In the genomic region with DNA sequence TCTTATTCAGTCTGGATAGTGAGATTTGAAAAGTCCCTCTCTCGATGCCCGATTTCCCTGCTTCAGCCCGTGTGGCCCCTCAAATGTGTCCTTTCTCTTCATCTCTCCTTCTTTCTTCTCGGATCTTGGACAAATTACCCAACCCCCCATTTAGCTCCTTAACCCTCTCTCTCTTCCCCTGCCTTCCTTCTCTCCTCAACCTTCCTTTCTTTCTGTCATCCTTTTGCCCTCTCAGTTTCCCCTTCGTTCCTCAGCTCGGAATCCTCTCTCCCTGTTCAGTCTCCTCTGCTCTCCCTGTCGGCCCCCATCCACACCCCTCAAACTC, we compare ENCODE assay signal across 1 cellular context.
A peak's percentile ranks its signal among the peaks of the same experiment; 100 is the strongest.
TF ChIP-seq lines count a peak whose summit lies in the region.

No MANE protein-coding gene starts in this region.

TF ChIP-seq in K562, 482 proteins besides CTCF, POLR2A, EP300 and RAD21 (continued from another document):
- TF ChIP-seq, protein P1, sequence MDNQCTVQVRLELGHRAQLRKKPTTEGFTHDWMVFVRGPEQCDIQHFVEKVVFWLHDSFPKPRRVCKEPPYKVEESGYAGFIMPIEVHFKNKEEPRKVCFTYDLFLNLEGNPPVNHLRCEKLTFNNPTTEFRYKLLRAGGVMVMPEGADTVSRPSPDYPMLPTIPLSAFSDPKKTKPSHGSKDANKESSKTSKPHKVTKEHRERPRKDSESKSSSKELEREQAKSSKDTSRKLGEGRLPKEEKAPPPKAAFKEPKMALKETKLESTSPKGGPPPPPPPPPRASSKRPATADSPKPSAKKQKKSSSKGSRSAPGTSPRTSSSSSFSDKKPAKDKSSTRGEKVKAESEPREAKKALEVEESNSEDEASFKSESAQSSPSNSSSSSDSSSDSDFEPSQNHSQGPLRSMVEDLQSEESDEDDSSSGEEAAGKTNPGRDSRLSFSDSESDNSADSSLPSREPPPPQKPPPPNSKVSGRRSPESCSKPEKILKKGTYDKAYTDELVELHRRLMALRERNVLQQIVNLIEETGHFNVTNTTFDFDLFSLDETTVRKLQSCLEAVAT (IDR thresholded peaks at IDR 0.05) = peak; percentile 72 to 90
- TF ChIP-seq, protein P2, sequence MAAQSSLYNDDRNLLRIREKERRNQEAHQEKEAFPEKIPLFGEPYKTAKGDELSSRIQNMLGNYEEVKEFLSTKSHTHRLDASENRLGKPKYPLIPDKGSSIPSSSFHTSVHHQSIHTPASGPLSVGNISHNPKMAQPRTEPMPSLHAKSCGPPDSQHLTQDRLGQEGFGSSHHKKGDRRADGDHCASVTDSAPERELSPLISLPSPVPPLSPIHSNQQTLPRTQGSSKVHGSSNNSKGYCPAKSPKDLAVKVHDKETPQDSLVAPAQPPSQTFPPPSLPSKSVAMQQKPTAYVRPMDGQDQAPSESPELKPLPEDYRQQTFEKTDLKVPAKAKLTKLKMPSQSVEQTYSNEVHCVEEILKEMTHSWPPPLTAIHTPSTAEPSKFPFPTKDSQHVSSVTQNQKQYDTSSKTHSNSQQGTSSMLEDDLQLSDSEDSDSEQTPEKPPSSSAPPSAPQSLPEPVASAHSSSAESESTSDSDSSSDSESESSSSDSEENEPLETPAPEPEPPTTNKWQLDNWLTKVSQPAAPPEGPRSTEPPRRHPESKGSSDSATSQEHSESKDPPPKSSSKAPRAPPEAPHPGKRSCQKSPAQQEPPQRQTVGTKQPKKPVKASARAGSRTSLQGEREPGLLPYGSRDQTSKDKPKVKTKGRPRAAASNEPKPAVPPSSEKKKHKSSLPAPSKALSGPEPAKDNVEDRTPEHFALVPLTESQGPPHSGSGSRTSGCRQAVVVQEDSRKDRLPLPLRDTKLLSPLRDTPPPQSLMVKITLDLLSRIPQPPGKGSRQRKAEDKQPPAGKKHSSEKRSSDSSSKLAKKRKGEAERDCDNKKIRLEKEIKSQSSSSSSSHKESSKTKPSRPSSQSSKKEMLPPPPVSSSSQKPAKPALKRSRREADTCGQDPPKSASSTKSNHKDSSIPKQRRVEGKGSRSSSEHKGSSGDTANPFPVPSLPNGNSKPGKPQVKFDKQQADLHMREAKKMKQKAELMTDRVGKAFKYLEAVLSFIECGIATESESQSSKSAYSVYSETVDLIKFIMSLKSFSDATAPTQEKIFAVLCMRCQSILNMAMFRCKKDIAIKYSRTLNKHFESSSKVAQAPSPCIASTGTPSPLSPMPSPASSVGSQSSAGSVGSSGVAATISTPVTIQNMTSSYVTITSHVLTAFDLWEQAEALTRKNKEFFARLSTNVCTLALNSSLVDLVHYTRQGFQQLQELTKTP (IDR thresholded peaks at IDR 0.05; ENCODE audit: low read depth in 1 of 2, partially characterized antibody in 2 of 2) = peak in 1 of 2 experiments; percentile 8
- TF ChIP-seq NFRKB (IDR thresholded peaks at IDR 0.05; ENCODE audit: low read depth) (peak; percentile 98), THRAP3 (IDR thresholded peaks at IDR 0.05; ENCODE audit: borderline replicate concordance) (peak; percentile 68; the same call in 1 of the 2 replicates), ZNF280A (IDR thresholded peaks at IDR 0.05; ENCODE audit: low read depth, partially characterized antibody) (peak; percentile 55), SMARCA5 (IDR thresholded peaks at IDR 0.05) (peak; percentile 87), YBX1 (IDR thresholded peaks at IDR 0.05) (peak; percentile 56; the same call in 1 of the 2 replicates), ZNF668 (CRISPR knock-in tag; IDR thresholded peaks at IDR 0.05) (no peak), LARP7 (IDR thresholded peaks at IDR 0.05) (peak; percentile 88), IRF2 (CRISPR knock-in tag; IDR thresholded peaks at IDR 0.05) (no peak), ELF4 (CRISPR knock-in tag; IDR thresholded peaks at IDR 0.05) (peak; percentile 90), TRIM28 (IDR thresholded peaks at IDR 0.05) (0 out of 2 replicates have a peak, but pooled peaks have one; percentile 14), PURB (CRISPR knock-in tag; IDR thresholded peaks at IDR 0.05; ENCODE audit: low read depth) (no peak), CREB5 (CRISPR knock-in tag; IDR thresholded peaks at IDR 0.05) (no peak), ZNF316 (IDR thresholded peaks at IDR 0.05) (peak; percentile 10; the same call in 1 of the 2 replicates), POLR2B (IDR thresholded peaks at IDR 0.05; ENCODE audit: low read depth, partially characterized antibody) (peak; percentile 55), MCM7 (IDR thresholded peaks at IDR 0.05) (peak; percentile 3 to 5; a peak in 1 of 4 replicates), NCOA4 (IDR thresholded peaks at IDR 0.05; ENCODE audit: partially characterized antibody) (no peak), TRIM25 (IDR thresholded peaks at IDR 0.05; ENCODE audit: borderline replicate concordance) (peak; percentile 94), THRB (CRISPR knock-in tag; conservative IDR thresholded peaks at IDR 0.05) (peak; percentile 61; the same call in 1 of the 2 replicates), ARHGAP35 (IDR thresholded peaks at IDR 0.05; ENCODE audit: partially characterized antibody) (peak; percentile 10), JUN (IDR thresholded peaks at IDR 0.05; ENCODE audit: borderline replicate concordance, low read depth, low read length) (no peak), JUN (CRISPR knock-in tag; IDR thresholded peaks at IDR 0.05; ENCODE audit: borderline replicate concordance) (no peak), ZNF766 (CRISPR knock-in tag; conservative IDR thresholded peaks at IDR 0.05) (peak; percentile 65; the same call in 1 of the 2 replicates), PHTF2 (CRISPR knock-in tag; IDR thresholded peaks at IDR 0.05) (0 out of 2 replicates have a peak, but pooled peaks have one; percentile 42), PHB2 (IDR thresholded peaks at IDR 0.05; ENCODE audit: low read depth) (peak; percentile 74), DPF2 (IDR thresholded peaks at IDR 0.05) (0 out of 2 replicates have a peak, but pooled peaks have one; percentile 14), TAL1 (IDR thresholded peaks at IDR 0.05) (no peak; the same call in 1 of the 2 replicates), KAT7 (CRISPR knock-in tag; IDR thresholded peaks at IDR 0.05; ENCODE audit: borderline replicate concordance) (no peak), ZNF384 (IDR thresholded peaks at IDR 0.05; ENCODE audit: low read depth, low read length) (no peak), ZNF584 (CRISPR knock-in tag; IDR thresholded peaks at IDR 0.05; ENCODE audit: low read depth) (0 out of 2 replicates have a peak, but pooled peaks have one; percentile 37), GABPA (tag; conservative IDR thresholded peaks at IDR 0.05; ENCODE audit: low read depth) (peak; percentile 45; the same call in 1 of the 2 replicates), MCM3 (IDR thresholded peaks at IDR 0.05) (peak; percentile 73; the same call in 1 of the 2 replicates), HDGF (IDR thresholded peaks at IDR 0.05) (peak; percentile 86; the same call in 1 of the 2 replicates), BRD9 (IDR thresholded peaks at IDR 0.05; ENCODE audit: low read depth, partially characterized antibody) (peak; percentile 69)
- TF ChIP-seq, protein P3, sequence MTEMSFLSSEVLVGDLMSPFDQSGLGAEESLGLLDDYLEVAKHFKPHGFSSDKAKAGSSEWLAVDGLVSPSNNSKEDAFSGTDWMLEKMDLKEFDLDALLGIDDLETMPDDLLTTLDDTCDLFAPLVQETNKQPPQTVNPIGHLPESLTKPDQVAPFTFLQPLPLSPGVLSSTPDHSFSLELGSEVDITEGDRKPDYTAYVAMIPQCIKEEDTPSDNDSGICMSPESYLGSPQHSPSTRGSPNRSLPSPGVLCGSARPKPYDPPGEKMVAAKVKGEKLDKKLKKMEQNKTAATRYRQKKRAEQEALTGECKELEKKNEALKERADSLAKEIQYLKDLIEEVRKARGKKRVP (CRISPR knock-in tag; IDR thresholded peaks at IDR 0.05) = no peak
- TF ChIP-seq, protein P4, sequence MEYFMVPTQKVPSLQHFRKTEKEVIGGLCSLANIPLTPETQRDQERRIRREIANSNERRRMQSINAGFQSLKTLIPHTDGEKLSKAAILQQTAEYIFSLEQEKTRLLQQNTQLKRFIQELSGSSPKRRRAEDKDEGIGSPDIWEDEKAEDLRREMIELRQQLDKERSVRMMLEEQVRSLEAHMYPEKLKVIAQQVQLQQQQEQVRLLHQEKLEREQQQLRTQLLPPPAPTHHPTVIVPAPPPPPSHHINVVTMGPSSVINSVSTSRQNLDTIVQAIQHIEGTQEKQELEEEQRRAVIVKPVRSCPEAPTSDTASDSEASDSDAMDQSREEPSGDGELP (CRISPR knock-in tag; IDR thresholded peaks at IDR 0.05; ENCODE audit: borderline replicate concordance) = no peak
- TF ChIP-seq, protein P5, sequence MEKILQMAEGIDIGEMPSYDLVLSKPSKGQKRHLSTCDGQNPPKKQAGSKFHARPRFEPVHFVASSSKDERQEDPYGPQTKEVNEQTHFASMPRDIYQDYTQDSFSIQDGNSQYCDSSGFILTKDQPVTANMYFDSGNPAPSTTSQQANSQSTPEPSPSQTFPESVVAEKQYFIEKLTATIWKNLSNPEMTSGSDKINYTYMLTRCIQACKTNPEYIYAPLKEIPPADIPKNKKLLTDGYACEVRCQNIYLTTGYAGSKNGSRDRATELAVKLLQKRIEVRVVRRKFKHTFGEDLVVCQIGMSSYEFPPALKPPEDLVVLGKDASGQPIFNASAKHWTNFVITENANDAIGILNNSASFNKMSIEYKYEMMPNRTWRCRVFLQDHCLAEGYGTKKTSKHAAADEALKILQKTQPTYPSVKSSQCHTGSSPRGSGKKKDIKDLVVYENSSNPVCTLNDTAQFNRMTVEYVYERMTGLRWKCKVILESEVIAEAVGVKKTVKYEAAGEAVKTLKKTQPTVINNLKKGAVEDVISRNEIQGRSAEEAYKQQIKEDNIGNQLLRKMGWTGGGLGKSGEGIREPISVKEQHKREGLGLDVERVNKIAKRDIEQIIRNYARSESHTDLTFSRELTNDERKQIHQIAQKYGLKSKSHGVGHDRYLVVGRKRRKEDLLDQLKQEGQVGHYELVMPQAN (IDR thresholded peaks at IDR 0.05; ENCODE audit: borderline replicate concordance) = peak; percentile 78; the same call in 1 of the 2 replicates
- TF ChIP-seq, protein P6, sequence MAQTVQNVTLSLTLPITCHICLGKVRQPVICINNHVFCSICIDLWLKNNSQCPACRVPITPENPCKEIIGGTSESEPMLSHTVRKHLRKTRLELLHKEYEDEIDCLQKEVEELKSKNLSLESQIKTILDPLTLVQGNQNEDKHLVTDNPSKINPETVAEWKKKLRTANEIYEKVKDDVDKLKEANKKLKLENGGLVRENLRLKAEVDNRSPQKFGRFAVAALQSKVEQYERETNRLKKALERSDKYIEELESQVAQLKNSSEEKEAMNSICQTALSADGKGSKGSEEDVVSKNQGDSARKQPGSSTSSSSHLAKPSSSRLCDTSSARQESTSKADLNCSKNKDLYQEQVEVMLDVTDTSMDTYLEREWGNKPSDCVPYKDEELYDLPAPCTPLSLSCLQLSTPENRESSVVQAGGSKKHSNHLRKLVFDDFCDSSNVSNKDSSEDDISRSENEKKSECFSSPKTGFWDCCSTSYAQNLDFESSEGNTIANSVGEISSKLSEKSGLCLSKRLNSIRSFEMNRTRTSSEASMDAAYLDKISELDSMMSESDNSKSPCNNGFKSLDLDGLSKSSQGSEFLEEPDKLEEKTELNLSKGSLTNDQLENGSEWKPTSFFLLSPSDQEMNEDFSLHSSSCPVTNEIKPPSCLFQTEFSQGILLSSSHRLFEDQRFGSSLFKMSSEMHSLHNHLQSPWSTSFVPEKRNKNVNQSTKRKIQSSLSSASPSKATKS (CRISPR knock-in tag; IDR thresholded peaks at IDR 0.05) = 0 out of 2 replicates have a peak, but pooled peaks have one; percentile 23
